ENCODE assay signal across 8 cellular contexts in the genomic region with DNA sequence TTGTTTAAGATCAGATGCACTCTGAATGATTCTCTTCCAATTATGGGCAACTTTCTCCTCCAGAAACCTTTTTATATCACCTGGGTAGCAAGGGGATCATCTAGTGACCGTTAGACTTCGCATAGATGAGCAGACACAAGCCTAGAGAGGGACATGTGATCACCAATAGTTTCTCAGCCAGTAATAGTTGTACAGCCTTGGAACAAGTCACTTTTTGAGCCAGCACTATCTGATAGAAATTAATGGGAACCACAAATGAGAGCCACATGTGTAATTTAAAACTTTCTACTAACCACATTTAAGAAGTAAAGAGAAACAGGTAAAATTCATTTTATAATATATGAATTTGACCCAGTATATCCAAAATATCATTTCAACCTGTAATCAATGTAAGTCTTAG. TPM values are rescaled to one million over a fixed set of nuclear protein-coding genes. Genes with fewer than 3 reads are reported as not detected.
DNase-seq lines count a peak whose midpoint lies in the region; ATAC-seq and TF ChIP-seq lines count a peak whose summit lies in the region.

No MANE protein-coding gene starts in this region.

- H3K4me3 ChIP-seq in OCI-LY3 (ENCODE audit: low read length) (peak overlapping the region; percentile 82), endodermal cell (ENCODE audit: low read length) (peak overlapping the region; percentile 100), trophoblast cell (ENCODE audit: low read depth, low read length) (no peak overlapping the region)

- no peak overlapping the region for H3K23ac ChIP-seq in trophoblast cell (ENCODE audit: low read length)

- H2AFZ ChIP-seq in OCI-LY3 (ENCODE audit: low read depth, low read length) = peak overlapping the region; percentile 97
- no peak overlapping the region for H2AFZ ChIP-seq in trophoblast cell (ENCODE audit: insufficient read depth, low read length, poor library complexity)

- no peaks in the 10 kb centered on the region for H3K4me1 ChIP-seq in ES-I3 (ENCODE audit: insufficient read depth, low read length)
- H3K4me1 ChIP-seq in OCI-LY3 (ENCODE audit: low read length) = peaks cover 30% of the 10 kb centered on the region
- H3K4me1 ChIP-seq in endodermal cell (ENCODE audit: control insufficient read depth, insufficient read depth, low read length) = no peaks in the 10 kb centered on the region
- peaks cover 6% of the 10 kb centered on the region in 2 experiments for H3K4me1 ChIP-seq in trophoblast cell (ENCODE audit: control insufficient read depth in 1 of 2, insufficient read depth in 2 of 2, low read length in 2 of 2)

- H3K79me1 ChIP-seq in trophoblast cell (ENCODE audit: low read length) = no peaks in the 10 kb centered on the region

- peak overlapping the region; percentile 90 for H3K4me3 Mint-ChIP-seq in endodermal cell

- DNase-seq in endodermal cell (peak; percentile 10), trophoblast cell (no peak), GM13976 (ENCODE audit: low spot score) (no peak), MV-4-11 (lab: John Stamatoyannopoulos, UW) (no peak)

- H3K27ac ChIP-seq in OCI-LY3 (ENCODE audit: low read length) (no peak overlapping the region), endodermal cell (ENCODE audit: low read depth, low read length) (no peak overlapping the region), trophoblast cell (ENCODE audit: low read depth, low read length) (no peak overlapping the region)

- H3K18ac ChIP-seq in trophoblast cell (ENCODE audit: low read length) = no peak overlapping the region

- H3K9me3 ChIP-seq in ES-I3 (ENCODE audit: control insufficient read depth, insufficient read depth, low read length) (no peaks in the 10 kb centered on the region), OCI-LY3 (ENCODE audit: insufficient read depth, low read length) (no peaks in the 10 kb centered on the region), endodermal cell (ENCODE audit: control insufficient read depth, low read length) (no peaks in the 10 kb centered on the region), trophoblast cell (ENCODE audit: insufficient read depth, low read depth, low read length) (no peaks in the 10 kb centered on the region)

- H4K12ac ChIP-seq in trophoblast cell (ENCODE audit: low read depth, low read length) = no peak overlapping the region

- H3K27me3 Mint-ChIP-seq in endodermal cell (ENCODE audit: insufficient read depth) = peaks cover 14% of the 10 kb centered on the region

- H3K4me2 ChIP-seq in OCI-LY3 (ENCODE audit: low read length) (peak overlapping the region; percentile 66), trophoblast cell (ENCODE audit: low read length) (peak overlapping the region; percentile 96)

- TF ChIP-seq CTCF in OCI-LY3 (IDR thresholded peaks at IDR 0.05; ENCODE audit: low read depth, low read length) = no peak
- TF ChIP-seq CTCF in endodermal cell (conservative IDR thresholded peaks at IDR 0.05) = no peak
- TF ChIP-seq CTCF in GM13976 (IDR thresholded peaks at IDR 0.05; ENCODE audit: borderline replicate concordance, control extremely low read depth, extremely low read depth, insufficient read depth, missing control alignments) = no peak

- WGBS in endodermal cell (ENCODE audit: insufficient coverage in 1 of 2, insufficient read length in 1 of 2), 2 experiments = 92 to 96% methylated on average over 2 of the region's 2 CpGs
- no CpG with 5 or more reads among the region's 2 CpGs for WGBS in trophoblast cell (ENCODE audit: extremely low coverage, insufficient coverage, insufficient read length)

- no peak overlapping the region for H2BK120ac ChIP-seq in trophoblast cell (ENCODE audit: insufficient read depth, low read length, poor library complexity)

- H2AK5ac ChIP-seq in trophoblast cell (ENCODE audit: low read length) = no peak overlapping the region

- H3K9ac ChIP-seq in ES-I3 (ENCODE audit: low read depth, low read length) = peak overlapping the region; percentile 73
- peak overlapping the region; percentile 66 for H3K9ac ChIP-seq in OCI-LY3 (ENCODE audit: low read length)
- no peak overlapping the region for H3K9ac ChIP-seq in endodermal cell (ENCODE audit: extremely low read depth, low read length, poor library complexity, severe bottlenecking)
- H3K9ac ChIP-seq in trophoblast cell (ENCODE audit: low read length) = no peak overlapping the region

- no peaks in the 10 kb centered on the region for H4K20me1 ChIP-seq in OCI-LY3 (ENCODE audit: insufficient read depth, low read length)

- H3K79me2 ChIP-seq in OCI-LY3 (ENCODE audit: low read length) (peaks cover 31% of the 10 kb centered on the region), trophoblast cell (ENCODE audit: control insufficient read depth, insufficient read depth, low read length, poor library complexity) (peaks cover 8% of the 10 kb centered on the region)

- H2BK5ac ChIP-seq in trophoblast cell (ENCODE audit: low read depth, low read length, poor library complexity) = no peak overlapping the region

- ATAC-seq in GM18868 (IDR thresholded peaks at IDR 0.05; ENCODE audit: unreplicated experiment) (no peak), GM21528 (IDR thresholded peaks at IDR 0.05; ENCODE audit: low FRiP score, unreplicated experiment) (no peak)

- H3K36me3 ChIP-seq in ES-I3 (ENCODE audit: insufficient read depth, low read length) (no peaks in the 10 kb centered on the region), OCI-LY3 (replicated peaks; ENCODE audit: low read depth, low read length) (peaks cover 15% of the 10 kb centered on the region), endodermal cell (ENCODE audit: control insufficient read depth, insufficient read depth, low read length) (peaks cover 9% of the 10 kb centered on the region), trophoblast cell (ENCODE audit: control insufficient read depth in 1 of 2, insufficient read depth in 2 of 2, low read length in 2 of 2) (peaks cover 0 to 3% of the 10 kb centered on the region in 2 experiments)

- no peak overlapping the region for H4K8ac ChIP-seq in trophoblast cell (ENCODE audit: low read depth, low read length)

- peaks cover 4% of the 10 kb centered on the region for H3K4me1 Mint-ChIP-seq in endodermal cell

- H3K27me3 ChIP-seq in OCI-LY3 (ENCODE audit: low read depth, low read length) (peaks cover 33% of the 10 kb centered on the region), endodermal cell (ENCODE audit: control insufficient read depth, insufficient read depth, low read length, poor library complexity, severe bottlenecking) (peaks cover 29% of the 10 kb centered on the region), trophoblast cell (ENCODE audit: insufficient read depth, low read length) (no peaks in the 10 kb centered on the region)

- H4K91ac ChIP-seq in trophoblast cell (ENCODE audit: low read depth, low read length) = no peak overlapping the region

- H2BK12ac ChIP-seq in trophoblast cell (ENCODE audit: low read length) = no peak overlapping the region

- H3K14ac ChIP-seq in trophoblast cell (ENCODE audit: low read length) = no peak overlapping the region

- peaks cover 6% of the 10 kb centered on the region for H3K36me3 Mint-ChIP-seq in endodermal cell (ENCODE audit: low read depth)

- in situ Hi-C loops in GM13976 (cut with MboI; ENCODE audit: low sequenced_read_pairs, unreplicated experiment) = no loop called here

- H3K9me3 Mint-ChIP-seq in endodermal cell = no peaks in the 10 kb centered on the region

- H3K27ac Mint-ChIP-seq in endodermal cell = no peak overlapping the region

- H3K4ac ChIP-seq in trophoblast cell (ENCODE audit: low read depth, low read length) = no peak overlapping the region

RNA-seq across cellular contexts. Expression of gene CTNNBL1, which starts 0.6 kb away (rescaled TPM):
- 10 to 100 TPM; 68.6 to 68.7 TPM for total RNA-seq in endodermal cell
- 66.8 TPM for polyA plus RNA-seq in endodermal cell (2013, experiment 1 of 2)
- 58.9 TPM for polyA plus RNA-seq in endodermal cell (2013, experiment 2 of 2)
- polyA plus RNA-seq in trophoblast cell (2013) = 114 and 118 TPM in 2 replicates

Comparison
In these comparisons a context has a peak if more than half of its experiments do, and no peak if none do; other contexts are left out.
1. H3K9ac ChIP-seq: peak in ES-I3 (single experiment) and OCI-LY3 (single experiment); none in endodermal cell (single experiment) and trophoblast cell (single experiment).